Comparison of ENCODE assay signal across 25 cellular contexts in the genomic region with DNA sequence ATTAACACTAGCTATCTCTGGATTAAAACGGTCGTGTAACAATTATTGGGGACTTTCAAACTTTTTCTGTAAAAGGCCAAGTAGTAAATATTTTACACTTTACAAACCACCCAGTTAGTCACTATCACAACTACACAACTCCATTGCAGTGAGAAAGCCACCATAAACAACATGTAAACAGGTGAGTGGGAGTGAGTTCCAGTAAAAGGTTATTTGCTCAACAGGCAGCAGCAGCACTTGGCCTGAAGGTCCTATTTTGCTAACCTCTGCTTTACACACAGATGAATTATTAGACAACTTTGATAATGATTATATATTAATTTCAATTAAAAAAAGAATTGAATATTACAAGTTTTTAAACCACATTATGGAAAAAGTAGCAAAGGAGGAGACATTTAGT. TPM values are rescaled to one million over a fixed set of nuclear protein-coding genes. Genes with fewer than 3 reads are reported as not detected.
DNase-seq lines count a peak whose midpoint lies in the region; ATAC-seq, FAIRE-seq and TF ChIP-seq lines count a peak whose summit lies in the region.
"Had no signal": no experiment of that assay in that cellular context is flagged by ENCODE, and none has a peak within 500 bp of the region (broad histone marks: within the 10 kb centered on the region; RNA-seq: fewer than 3 reads in every experiment).

No MANE protein-coding gene starts in this region.

- no peaks in the 10 kb centered on the region for H3K9me3 ChIP-seq in Caco-2
- H3K9me3 ChIP-seq in upper lobe of left lung: no peaks in the 10 kb centered on the region
- H3K9me3 ChIP-seq: A549; BE2C; BLaER1 treated with 17β-estradiol and CSF1 and Interleukin-3, amounts not matched to agents 10 nM and 100 nM; HAP-1 had no signal

- H3K4me3 ChIP-seq in Caco-2 (ENCODE audit: low read depth, low read length): no peak overlapping the region
- H3K4me3 ChIP-seq in upper lobe of left lung: no peak overlapping the region
- H3K4me3 ChIP-seq: A549; BLaER1 treated with 17β-estradiol and CSF1 and Interleukin-3, amounts not matched to agents 10 nM and 100 nM; HAP-1 had no signal

- 91 to 98% methylated on average over 2 of the region's 2 CpGs for WGBS in upper lobe of left lung, 2 donors

- peak; percentile 27 for DNase-seq in DMS 273 (lab: John Stamatoyannopoulos, UW; ENCODE audit: unreplicated experiment)
- no peak for DNase-seq in DMS 273 treated with DMSO at 0.1 percent for 48 hours (lab: John Stamatoyannopoulos, UW)
- no peak for DNase-seq in left lobe of liver (ENCODE audit: low spot score)
- no peak for DNase-seq in Caco-2
- no peak for DNase-seq in upper lobe of left lung
- DNase-seq: ACHN; AML-193; BE2C; Calu3; CD4-positive, alpha-beta T cell; CD8-positive, alpha-beta memory T cell; DMS79 treated with DMSO at 0.1 percent for 48 hours; GF-D8; GOT3; HFFc6 had no signal

- H3K27ac Mint-ChIP-seq in Caco-2 (ENCODE audit: unreplicated experiment): no peak overlapping the region
- H3K27ac Mint-ChIP-seq: CD14-positive monocyte; CD4-positive, alpha-beta T cell; CD8-positive, alpha-beta memory T cell; HFFc6 had no signal

- no peak overlapping the region for H3K4me3 Mint-ChIP-seq in Caco-2 (ENCODE audit: unreplicated experiment)
- H3K4me3 Mint-ChIP-seq: CD14-positive monocyte; CD4-positive, alpha-beta T cell; CD8-positive, alpha-beta memory T cell; HFFc6 had no signal

- no peak for TF ChIP-seq POLR2A in upper lobe of left lung (IDR thresholded peaks at IDR 0.05)

- no peaks in the 10 kb centered on the region for H3K36me3 ChIP-seq in Caco-2 (ENCODE audit: control insufficient read depth, insufficient read depth, low read length)
- H3K36me3 ChIP-seq in upper lobe of left lung: no peaks in the 10 kb centered on the region
- H3K36me3 ChIP-seq: BE2C; BLaER1 treated with 17β-estradiol and CSF1 and Interleukin-3, amounts not matched to agents 10 nM and 100 nM; HAP-1 had no signal

- H3K27me3 ChIP-seq in Caco-2 (replicated peaks; ENCODE audit: control insufficient read depth, insufficient read depth, low read length): no peaks in the 10 kb centered on the region
- no peaks in the 10 kb centered on the region for H3K27me3 ChIP-seq in upper lobe of left lung
- H3K27me3 ChIP-seq: BE2C; BLaER1 treated with 17β-estradiol and CSF1 and Interleukin-3, amounts not matched to agents 10 nM and 100 nM had no signal

- no peaks in the 10 kb centered on the region for H3K36me3 Mint-ChIP-seq in Caco-2 (ENCODE audit: insufficient read depth, unreplicated experiment)
- H3K36me3 Mint-ChIP-seq: CD14-positive monocyte; CD8-positive, alpha-beta memory T cell had no signal

- no peaks in the 10 kb centered on the region for H3K9me3 Mint-ChIP-seq in Caco-2 (ENCODE audit: unreplicated experiment)
- H3K9me3 Mint-ChIP-seq: HFFc6 had no signal

- H3K27me3 Mint-ChIP-seq in Caco-2 (ENCODE audit: insufficient read depth, unreplicated experiment): no peaks in the 10 kb centered on the region
- H3K27me3 Mint-ChIP-seq: CD4-positive, alpha-beta T cell; CD8-positive, alpha-beta memory T cell had no signal

- POLR2A ChIA-PET in Caco-2 (lab: Charles Lee): no interaction called here

- intact Hi-C loops in Caco-2 (cut with micrococcal nuclease; ENCODE audit: unreplicated experiment): no loop called here

- FAIRE-seq in A204.1 (lab: Jason Lieb, UNC): peak; percentile 79
- FAIRE-seq: A549, GM12891, GM18507, H54 had no signal

- H3K4me1 ChIP-seq in Caco-2 (no peaks in the 10 kb centered on the region), upper lobe of left lung (no peaks in the 10 kb centered on the region)
- H3K4me1 ChIP-seq: A549, BE2C, HAP-1 had no signal

- CTCF ChIA-PET in Caco-2 (lab: Charles Lee): no interaction called here

- TF ChIP-seq CTCF in Caco-2 (IDR thresholded peaks at IDR 0.05; ENCODE audit: insufficient read depth in 1 of 2, low read depth in 1 of 2, low read length in 1 of 2, severe bottlenecking in 1 of 2, unreplicated experiment in 1 of 2) (no peak), upper lobe of left lung (IDR thresholded peaks at IDR 0.05) (no peak)

- H3K27ac ChIP-seq in upper lobe of left lung: no peak overlapping the region
- H3K27ac ChIP-seq: 22Rv1; A549; BLaER1 treated with 17β-estradiol and CSF1 and Interleukin-3, amounts not matched to agents 10 nM and 100 nM had no signal

- ATAC-seq in left lobe of liver (peak; percentile 29), upper lobe of left lung (ENCODE audit: low FRiP score in 2 of 2) (no peak)
- ATAC-seq: A549 had no signal

- no peak for TF ChIP-seq EP300 in upper lobe of left lung (IDR thresholded peaks at IDR 0.05)

- no TSS peak for BruUV-seq in Caco-2 (replicated peaks; lab: Mats Ljungman, UMichigan)

- H3K4me1 Mint-ChIP-seq in Caco-2 (ENCODE audit: low read depth, unreplicated experiment): no peaks in the 10 kb centered on the region
- H3K4me1 Mint-ChIP-seq: CD14-positive monocyte; CD8-positive, alpha-beta memory T cell had no signal

RNA-seq across cellular contexts. Expression of a gene that starts 15.8 kb away (rescaled TPM):
- total RNA-seq in left lobe of liver (33.0 TPM), Caco-2 (2022) (0.16 and 0.28 TPM in 2 replicates), upper lobe of left lung (1 to 10 TPM in 1 of 6 donors, under 1 TPM in 2, not detected in 3; 0.17 to 3.0 (median 0.20) TPM)
- total RNA-seq: CD4-positive, alpha-beta T cell; CD8-positive, alpha-beta memory T cell; G401 had no signal
